17 cellular contexts compared by ENCODE assay signal in genomic region chr3:40680685-40681657, GRCh38.
DNase-seq lines count a peak whose midpoint lies in the region; ATAC-seq and TF ChIP-seq lines count a peak whose summit lies in the region.
"Had no signal": no experiment of that assay in that cellular context is flagged by ENCODE, and none has a peak within 500 bp of the region (broad histone marks: within the 10 kb centered on the region; RNA-seq: fewer than 3 reads in every experiment).

No MANE protein-coding gene starts in this region.

- H3K27ac Mint-ChIP-seq in activated B cell treated with CpG ODN at 0.5 μM for 24 hours: peak overlapping the region; percentile 3
- H3K27ac Mint-ChIP-seq: activated CD8-positive, alpha-beta T cell treated with anti-CD3 and anti-CD28 coated beads for 36 hours had no signal

- H3K36me3 Mint-ChIP-seq in activated B cell treated with CpG ODN at 0.5 μM for 24 hours (ENCODE audit: low read depth): no peaks in the 10 kb centered on the region

- H3K4me1 ChIP-seq in mucosa of descending colon (ENCODE audit: low read depth): no peaks in the 10 kb centered on the region
- H3K4me1 ChIP-seq: gastroesophageal sphincter had no signal

- DNase-seq in activated B cell treated with CpG ODN at 0.5 μM for 24 hours (no peak), mucosa of descending colon (no peak), left lobe of liver (ENCODE audit: low spot score) (no peak), RWPE1 (ENCODE audit: low spot score) (no peak)
- DNase-seq: activated CD8-positive, alpha-beta T cell treated with anti-CD3 and anti-CD28 coated beads for 36 hours; amniotic stem cell; DMS153; HCEC 1CT; NCI-H345 had no signal

- CTCF ChIA-PET in activated B cell treated with CpG ODN at 0.5 μM for 24 hours (lab: Charles Lee): interaction anchor here (0.8 to 1.9 kb wide), 3 partner anchors 16 to 100 kb away, joined by 3 to 13 read pairs (median 3); no protein-coding TSS in a partner anchor
- CTCF ChIA-PET in RWPE1 (lab: Yijun Ruan, JAX): no interaction called here

- TF ChIP-seq CTCF in activated B cell treated with CpG ODN at 0.5 μM for 24 hours (IDR thresholded peaks at IDR 0.05): no peak
- no peak for TF ChIP-seq CTCF in mucosa of descending colon (IDR thresholded peaks at IDR 0.05)
- no peak for TF ChIP-seq CTCF in RWPE1 (conservative IDR thresholded peaks at IDR 0.05; ENCODE audit: low read depth)

- H3K4me3 Mint-ChIP-seq in activated B cell treated with CpG ODN at 0.5 μM for 24 hours: no peak overlapping the region
- H3K4me3 Mint-ChIP-seq: activated CD8-positive, alpha-beta T cell treated with anti-CD3 and anti-CD28 coated beads for 36 hours had no signal

- no peaks in the 10 kb centered on the region for H3K9me3 Mint-ChIP-seq in activated B cell treated with CpG ODN at 0.5 μM for 24 hours
- H3K9me3 Mint-ChIP-seq: activated CD8-positive, alpha-beta T cell treated with anti-CD3 and anti-CD28 coated beads for 36 hours had no signal

- H3K9me3 ChIP-seq in mucosa of descending colon: no peaks in the 10 kb centered on the region
- H3K9me3 ChIP-seq: BLaER1 treated with 17β-estradiol and CSF1 and Interleukin-3, amounts not matched to agents 10 nM and 100 nM; gastroesophageal sphincter; tibial nerve had no signal

- H3K27me3 Mint-ChIP-seq in activated B cell treated with CpG ODN at 0.5 μM for 24 hours: no peaks in the 10 kb centered on the region
- H3K27me3 Mint-ChIP-seq: activated CD8-positive, alpha-beta T cell treated with anti-CD3 and anti-CD28 coated beads for 36 hours had no signal

- ATAC-seq in GM18868 (IDR thresholded peaks at IDR 0.05; ENCODE audit: unreplicated experiment) (peak; percentile 49), HG02798 (IDR thresholded peaks at IDR 0.05; ENCODE audit: poor library complexity, unreplicated experiment) (peak; percentile 75), activated B cell treated with CpG ODN at 0.5 μM for 24 hours (ENCODE audit: low read depth) (peak; percentile 80), mucosa of descending colon (peak; percentile 25), HG03135 (IDR thresholded peaks at IDR 0.05; ENCODE audit: unreplicated experiment) (no peak), left lobe of liver (no peak), HG03159 (IDR thresholded peaks at IDR 0.05; ENCODE audit: unreplicated experiment) (no peak)
- ATAC-seq: activated CD8-positive, alpha-beta T cell treated with anti-CD3 and anti-CD28 coated beads for 36 hours; gastroesophageal sphincter; SK-N-SH treated with all-trans-retinoic acid at 6 μM for 48 hours had no signal

- no peak overlapping the region for H3K27ac ChIP-seq in RWPE1
- H3K27ac ChIP-seq: BLaER1 treated with 17β-estradiol and CSF1 and Interleukin-3, amounts not matched to agents 10 nM and 100 nM; gastroesophageal sphincter; tibial nerve had no signal

- intact Hi-C loops in activated B cell treated with CpG ODN at 0.5 μM for 24 hours (cut with micrococcal nuclease): loop anchor here (1.0 to 10.0 kb wide), 5 partner anchors 56 to 1194 kb away; no protein-coding TSS in a partner anchor
- intact Hi-C loops in mucosa of descending colon (cut with DNase I, micrococcal nuclease): no loop called here

- no peak overlapping the region for H3K4me3 ChIP-seq in mucosa of descending colon
- H3K4me3 ChIP-seq: BLaER1 treated with 17β-estradiol and CSF1 and Interleukin-3, amounts not matched to agents 10 nM and 100 nM; gastroesophageal sphincter; tibial nerve had no signal

- H3K4me1 Mint-ChIP-seq in activated B cell treated with CpG ODN at 0.5 μM for 24 hours: peaks cover 22% of the 10 kb centered on the region

- no peaks in the 10 kb centered on the region for H3K36me3 ChIP-seq in mucosa of descending colon (ENCODE audit: low read depth)
- H3K36me3 ChIP-seq: BLaER1 treated with 17β-estradiol and CSF1 and Interleukin-3, amounts not matched to agents 10 nM and 100 nM; gastroesophageal sphincter; tibial nerve had no signal

- POLR2A ChIA-PET in activated B cell treated with CpG ODN at 0.5 μM for 24 hours (lab: Charles Lee): interaction anchor here (0.6 kb wide), 1 partner anchor 181 kb away, joined by 3 read pairs; no protein-coding TSS in a partner anchor
- POLR2A ChIA-PET in RWPE1 (lab: Yijun Ruan, JAX; ENCODE audit: low non-redundant PET): no interaction called here

Comparison
In these comparisons a context has a peak if more than half of its experiments do, and no peak if none do; other contexts are left out.
1. ATAC-seq: peak in GM18868 (single experiment), HG02798 (single experiment), activated B cell treated with CpG ODN at 0.5 μM for 24 hours (single experiment) and mucosa of descending colon (single experiment); none in HG03135 (single experiment), left lobe of liver (single experiment) and HG03159 (single experiment).